ENCODE assay signal across 9 cellular contexts in the genomic region with DNA sequence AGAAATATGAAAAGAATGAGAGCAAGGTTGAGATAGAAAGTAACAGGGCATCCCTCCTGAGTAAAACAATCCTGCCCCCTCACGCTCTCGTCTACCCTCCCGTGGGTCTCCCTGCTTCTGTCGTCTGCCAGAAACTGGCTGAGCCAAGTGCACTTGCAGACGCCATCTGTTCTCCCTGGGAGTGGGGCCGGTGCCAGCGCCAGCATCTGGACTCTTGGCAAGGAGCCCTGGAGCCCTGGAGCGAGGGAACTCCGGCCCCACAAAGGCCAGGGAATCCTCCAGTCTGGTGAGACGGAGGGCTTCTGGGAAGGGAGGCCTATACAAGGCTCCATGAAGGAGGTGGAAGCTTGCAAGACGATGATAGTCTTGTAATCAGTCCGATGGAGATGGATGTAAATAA. TPM values are rescaled to one million over a fixed set of nuclear protein-coding genes. Genes with fewer than 3 reads are reported as not detected.
DNase-seq lines count a peak whose midpoint lies in the region; ATAC-seq, FAIRE-seq and TF ChIP-seq lines count a peak whose summit lies in the region.
"Had no signal": no experiment of that assay in that cellular context is flagged by ENCODE, and none has a peak within 500 bp of the region (broad histone marks: within the 10 kb centered on the region; RNA-seq: fewer than 3 reads in every experiment).

No MANE protein-coding gene starts in this region.

- no peak overlapping the region for H3K27ac Mint-ChIP-seq in activated CD8-positive, alpha-beta T cell treated with anti-CD3 and anti-CD28 coated beads, Interleukin-2, amount 10 ng/mL, durations not matched to agents 7 days and 5 days
- no peak overlapping the region for H3K27ac Mint-ChIP-seq in activated T-cell treated with anti-CD3 and anti-CD28 coated beads, Interleukin-2, amount 50 U/mL, for 72 hours

- H3K4me1 ChIP-seq in pancreas = peaks cover 11 to 13% (median 13%) of the 10 kb centered on the region in 3 donors

- peak overlapping the region in 3 of 4 donors; percentile 22 to 45 (median 37) for H3K27ac ChIP-seq in pancreas

- intact Hi-C loops in pancreas (cut with DNase I) = no loop called here

- H3K9me3 ChIP-seq in pancreas = no peaks in the 10 kb centered on the region

- H3K36me3 Mint-ChIP-seq in activated CD8-positive, alpha-beta T cell treated with anti-CD3 and anti-CD28 coated beads, Interleukin-2, amount 10 ng/mL, durations not matched to agents 7 days and 5 days (ENCODE audit: low read depth) = no peaks in the 10 kb centered on the region
- H3K36me3 Mint-ChIP-seq in activated T-cell treated with anti-CD3 and anti-CD28 coated beads, Interleukin-2, amount 50 U/mL, for 72 hours (ENCODE audit: insufficient read depth in 2 of 2) = no peaks in the 10 kb centered on the region

- no peak overlapping the region for H3K4me3 Mint-ChIP-seq in activated CD8-positive, alpha-beta T cell treated with anti-CD3 and anti-CD28 coated beads, Interleukin-2, amount 10 ng/mL, durations not matched to agents 7 days and 5 days
- no peak overlapping the region for H3K4me3 Mint-ChIP-seq in activated T-cell treated with anti-CD3 and anti-CD28 coated beads, Interleukin-2, amount 50 U/mL, for 72 hours

- ATAC-seq in pancreas (peak; percentile 57 to 83 (median 75)), HG02759 (IDR thresholded peaks at IDR 0.05; ENCODE audit: unreplicated experiment) (no peak)
- no peak for ATAC-seq in activated CD8-positive, alpha-beta T cell treated with anti-CD3 and anti-CD28 coated beads, Interleukin-2, amount 10 ng/mL, durations not matched to agents 7 days and 5 days
- no peak for ATAC-seq in activated T-cell treated with anti-CD3 and anti-CD28 coated beads, Interleukin-2, amount 50 U/mL, for 72 hours (replicated peaks in 1 of 2)

- POLR2A ChIA-PET in activated CD8-positive, alpha-beta T cell treated with anti-CD3 and anti-CD28 coated beads, Interleukin-2, amount 10 ng/mL, durations not matched to agents 7 days and 5 days (lab: Charles Lee) = no interaction called here

- FAIRE-seq in pancreas (lab: Jason Lieb, UNC) = peak; percentile 39
- FAIRE-seq: islet of Langerhans had no signal

- DNase-seq in DMS53 (lab: John Stamatoyannopoulos, UW) = peak; percentile 93
- peak; percentile 69 for DNase-seq in NCI-H510A (lab: John Stamatoyannopoulos, UW)
- DNase-seq in epidermal melanocyte (ENCODE audit: insufficient read length, low spot score) = peak; percentile 94
- peak; percentile 68 to 96 (median 90) for DNase-seq in pancreas
- no peak for DNase-seq in activated CD8-positive, alpha-beta T cell treated with anti-CD3 and anti-CD28 coated beads, Interleukin-2, amount 10 ng/mL, durations not matched to agents 7 days and 5 days
- DNase-seq in iPS-NIHi7 (ENCODE audit: extremely low spot score) = no peak
- no peak for DNase-seq in activated T-cell treated with anti-CD3 and anti-CD28 coated beads, Interleukin-2, amount 50 U/mL, for 72 hours

- no peaks in the 10 kb centered on the region for H3K27me3 Mint-ChIP-seq in activated CD8-positive, alpha-beta T cell treated with anti-CD3 and anti-CD28 coated beads, Interleukin-2, amount 10 ng/mL, durations not matched to agents 7 days and 5 days (ENCODE audit: low read depth)
- H3K27me3 Mint-ChIP-seq in activated T-cell treated with anti-CD3 and anti-CD28 coated beads, Interleukin-2, amount 50 U/mL, for 72 hours (ENCODE audit: low read depth) = no peaks in the 10 kb centered on the region

- TF ChIP-seq CTCF in pancreas (IDR thresholded peaks at IDR 0.05) = no peak

- H3K9me3 Mint-ChIP-seq in activated CD8-positive, alpha-beta T cell treated with anti-CD3 and anti-CD28 coated beads, Interleukin-2, amount 10 ng/mL, durations not matched to agents 7 days and 5 days (ENCODE audit: insufficient read depth) = no peaks in the 10 kb centered on the region
- H3K9me3 Mint-ChIP-seq in activated T-cell treated with anti-CD3 and anti-CD28 coated beads, Interleukin-2, amount 50 U/mL, for 72 hours = no peaks in the 10 kb centered on the region

- no peak overlapping the region for H3K4me3 ChIP-seq in pancreas

- CTCF ChIA-PET in activated CD8-positive, alpha-beta T cell treated with anti-CD3 and anti-CD28 coated beads, Interleukin-2, amount 10 ng/mL, durations not matched to agents 7 days and 5 days (lab: Charles Lee) = no interaction called here

- H3K4me1 Mint-ChIP-seq in activated CD8-positive, alpha-beta T cell treated with anti-CD3 and anti-CD28 coated beads, Interleukin-2, amount 10 ng/mL, durations not matched to agents 7 days and 5 days (ENCODE audit: low read depth) = peaks cover 22% of the 10 kb centered on the region
- H3K4me1 Mint-ChIP-seq in activated T-cell treated with anti-CD3 and anti-CD28 coated beads, Interleukin-2, amount 50 U/mL, for 72 hours (ENCODE audit: low read depth) = peaks cover 15% of the 10 kb centered on the region

- H3K36me3 ChIP-seq in pancreas = no peaks in the 10 kb centered on the region

- WGBS in pancreas, 2 donors = 4 to 8% methylated on average over 12 of the region's 12 CpGs

- H3K27me3 ChIP-seq in pancreas = no peaks in the 10 kb centered on the region

RNA-seq across cellular contexts. Expression of a gene that starts 2.3 kb away (rescaled TPM):
- 1 to 10 TPM; 3.8 to 5.9 (median 4.8) TPM for total RNA-seq in pancreas
- 10 to 100 TPM; 24.8 to 33.0 TPM for polyA plus RNA-seq in pancreas
- total RNA-seq in activated CD8-positive, alpha-beta T cell treated with anti-CD3 and anti-CD28 coated beads, Interleukin-2, amount 10 ng/mL, durations not matched to agents 7 days and 5 days = 1 to 10 TPM; 5.3 to 6.4 TPM
- total RNA-seq in activated T-cell treated with anti-CD3 and anti-CD28 coated beads, Interleukin-2, amount 50 U/mL, for 72 hours = 10 to 100 TPM; 12.3 to 12.8 TPM

RNA-seq across cellular contexts. Expression of a gene that starts 10.0 kb away (rescaled TPM):
- total RNA-seq in pancreas = 1 to 10 TPM; 1.5 to 5.7 (median 2.2) TPM
- 1 to 10 TPM; 4.5 to 7.5 TPM for polyA plus RNA-seq in pancreas
- total RNA-seq in activated CD8-positive, alpha-beta T cell treated with anti-CD3 and anti-CD28 coated beads, Interleukin-2, amount 10 ng/mL, durations not matched to agents 7 days and 5 days = 10 to 100 TPM; 10.6 to 12.8 TPM
- total RNA-seq in activated T-cell treated with anti-CD3 and anti-CD28 coated beads, Interleukin-2, amount 50 U/mL, for 72 hours = 1 to 10 TPM; 6.4 to 7.7 TPM

RNA-seq across cellular contexts. Expression of a gene that starts 20.3 kb away (rescaled TPM):
- 10 to 100 TPM in 2 of 6 donors, 1 to 10 TPM in 4; 3.3 to 32.3 (median 6.9) TPM for total RNA-seq in pancreas
- 1 to 10 TPM; 4.0 to 6.0 TPM for polyA plus RNA-seq in pancreas
- 100 to 1,000 TPM; 210 to 231 TPM for total RNA-seq in activated CD8-positive, alpha-beta T cell treated with anti-CD3 and anti-CD28 coated beads, Interleukin-2, amount 10 ng/mL, durations not matched to agents 7 days and 5 days
- total RNA-seq in activated T-cell treated with anti-CD3 and anti-CD28 coated beads, Interleukin-2, amount 50 U/mL, for 72 hours = 10 to 100 TPM; 93.5 to 94.2 TPM

RNA-seq across cellular contexts. Expression of a gene that starts 23.2 kb away (rescaled TPM):
- 10 to 100 TPM; 10.7 to 33.7 (median 14.4) TPM for total RNA-seq in pancreas
- polyA plus RNA-seq in pancreas = 10 to 100 TPM; 14.3 to 15.3 TPM
- total RNA-seq in activated CD8-positive, alpha-beta T cell treated with anti-CD3 and anti-CD28 coated beads, Interleukin-2, amount 10 ng/mL, durations not matched to agents 7 days and 5 days = 10 to 100 TPM; 25.3 to 26.6 TPM
- total RNA-seq in activated T-cell treated with anti-CD3 and anti-CD28 coated beads, Interleukin-2, amount 50 U/mL, for 72 hours = 10 to 100 TPM; 30.3 to 30.7 TPM

RNA-seq across cellular contexts. Expression of a gene that starts 23.6 kb away (rescaled TPM):
- 10 to 100 TPM in 5 of 6 donors, 1 to 10 TPM in 1; 9.3 to 29.3 (median 18.6) TPM for total RNA-seq in pancreas
- polyA plus RNA-seq in pancreas = 10 to 100 TPM; 23.6 to 34.2 TPM
- 10 to 100 TPM; 15.8 to 24.5 TPM for total RNA-seq in activated CD8-positive, alpha-beta T cell treated with anti-CD3 and anti-CD28 coated beads, Interleukin-2, amount 10 ng/mL, durations not matched to agents 7 days and 5 days
- total RNA-seq in activated T-cell treated with anti-CD3 and anti-CD28 coated beads, Interleukin-2, amount 50 U/mL, for 72 hours = 10 to 100 TPM; 18.4 to 21.6 TPM

Comparison
In these comparisons a context has a peak if more than half of its experiments do, and no peak if none do; other contexts are left out.
1. DNase-seq: peak in DMS53 (single experiment), NCI-H510A (single experiment), epidermal melanocyte (single experiment) and pancreas (6 of 6); none in activated CD8-positive, alpha-beta T cell treated with anti-CD3 and anti-CD28 coated beads, Interleukin-2, amount 10 ng/mL, durations not matched to agents 7 days and 5 days (single experiment), iPS-NIHi7 (single experiment) and activated T-cell treated with anti-CD3 and anti-CD28 coated beads, Interleukin-2, amount 50 U/mL, for 72 hours (0 of 2).
2. ATAC-seq: peak in pancreas (4 of 4); none in activated CD8-positive, alpha-beta T cell treated with anti-CD3 and anti-CD28 coated beads, Interleukin-2, amount 10 ng/mL, durations not matched to agents 7 days and 5 days (single experiment), HG02759 (single experiment) and activated T-cell treated with anti-CD3 and anti-CD28 coated beads, Interleukin-2, amount 50 U/mL, for 72 hours (0 of 2).